Comparison of ENCODE assay signal across 16 cellular contexts in genomic region chr2:66699481-66700180, GRCh38.
DNase-seq lines count a peak whose midpoint lies in the region; TF ChIP-seq lines count a peak whose summit lies in the region.
"Had no signal": no experiment of that assay in that cellular context is flagged by ENCODE, and none has a peak within 500 bp of the region (broad histone marks: within the 10 kb centered on the region; RNA-seq: fewer than 3 reads in every experiment).

No MANE protein-coding gene starts in this region.

- H3K9me3 ChIP-seq in HAP-1 (no peaks in the 10 kb centered on the region), stomach (no peaks in the 10 kb centered on the region)
- H3K9me3 ChIP-seq: tibial nerve had no signal

- in situ Hi-C loops in HAP-1 (cut with MboI; ENCODE audit: low sequenced_read_pairs), result loop anchor here (25.0 kb wide), 1 partner anchor 262 kb away; the partner anchor contains the start of gene MEIS1

- no peaks in the 10 kb centered on the region for H3K9me3 Mint-ChIP-seq in brain
- no peaks in the 10 kb centered on the region for H3K9me3 Mint-ChIP-seq in activated CD4-positive, alpha-beta T cell treated with anti-CD3 and anti-CD28 coated beads, Interleukin-2, amount 10 ng/mL, durations not matched to agents 24 days and 14 days
- H3K9me3 Mint-ChIP-seq: activated CD4-positive, alpha-beta memory T cell treated with anti-CD3 and anti-CD28 coated beads for 36 hours; activated naive CD8-positive, alpha-beta T cell treated with anti-CD3 and anti-CD28 coated beads, Interleukin-2, amount 50 U/mL, for 24 hours had no signal

- no peak for TF ChIP-seq EP300 in stomach (IDR thresholded peaks at IDR 0.05)

- no peak overlapping the region for H2BK5ac ChIP-seq in mesendoderm (ENCODE audit: low read length)

- intact Hi-C loops in stomach (cut with DNase I; ENCODE audit: low total_unique reads), result no loop called here
- intact Hi-C loops in activated CD4-positive, alpha-beta T cell treated with anti-CD3 and anti-CD28 coated beads, Interleukin-2, amount 10 ng/mL, durations not matched to agents 24 days and 14 days (cut with micrococcal nuclease), result no loop called here

- H3K79me1 ChIP-seq in mesendoderm (ENCODE audit: low read length), result no peaks in the 10 kb centered on the region

- peak overlapping the region; percentile 39 for H4K8ac ChIP-seq in mesendoderm (ENCODE audit: low read depth, low read length)

- H4K5ac ChIP-seq in mesendoderm (ENCODE audit: low read length), result no peak overlapping the region

- H3K4me1 ChIP-seq in HAP-1 (peaks cover 42% of the 10 kb centered on the region), mesendoderm (ENCODE audit: control insufficient read depth, low read depth, low read length) (no peaks in the 10 kb centered on the region), stomach (peaks cover 0 to 29% (median 13%) of the 10 kb centered on the region in 4 donors)

- H2AK5ac ChIP-seq in mesendoderm (ENCODE audit: low read length), result no peak overlapping the region

- H3K27me3 Mint-ChIP-seq in brain, result peaks cover 5% of the 10 kb centered on the region
- no peaks in the 10 kb centered on the region for H3K27me3 Mint-ChIP-seq in activated CD4-positive, alpha-beta T cell treated with anti-CD3 and anti-CD28 coated beads, Interleukin-2, amount 10 ng/mL, durations not matched to agents 24 days and 14 days
- H3K27me3 Mint-ChIP-seq: activated CD4-positive, alpha-beta memory T cell treated with anti-CD3 and anti-CD28 coated beads for 36 hours; activated naive CD8-positive, alpha-beta T cell treated with anti-CD3 and anti-CD28 coated beads, Interleukin-2, amount 50 U/mL, for 24 hours; B cell had no signal

- no peak overlapping the region for H3K4me2 ChIP-seq in mesendoderm (ENCODE audit: low read length)

- no peak overlapping the region for H3K4ac ChIP-seq in mesendoderm (ENCODE audit: low read depth, low read length)

- H3K9ac ChIP-seq in mesendoderm (ENCODE audit: low read length), result no peak overlapping the region

- no peaks in the 10 kb centered on the region for H3K79me2 ChIP-seq in mesendoderm (ENCODE audit: control insufficient read depth, insufficient read depth, low read length)

- H3K4me3 ChIP-seq in HAP-1, result no peak overlapping the region
- H3K4me3 ChIP-seq in mesendoderm (ENCODE audit: low read length), result no peak overlapping the region
- H3K4me3 ChIP-seq in stomach, result no peak overlapping the region
- H3K4me3 ChIP-seq: tibial nerve had no signal

- peak overlapping the region; percentile 4 to 72 (median 53) for H3K4me3 Mint-ChIP-seq in brain
- no peak overlapping the region for H3K4me3 Mint-ChIP-seq in activated CD4-positive, alpha-beta T cell treated with anti-CD3 and anti-CD28 coated beads, Interleukin-2, amount 10 ng/mL, durations not matched to agents 24 days and 14 days
- H3K4me3 Mint-ChIP-seq: activated CD4-positive, alpha-beta memory T cell treated with anti-CD3 and anti-CD28 coated beads for 36 hours; activated naive CD8-positive, alpha-beta T cell treated with anti-CD3 and anti-CD28 coated beads, Interleukin-2, amount 50 U/mL, for 24 hours; B cell had no signal

- no peak overlapping the region for H3K56ac ChIP-seq in mesendoderm (ENCODE audit: low read length)

- H3K27ac Mint-ChIP-seq in brain, result peak overlapping the region in 4 of 5 experiments; percentile 46 to 88 (median 84)
- H3K27ac Mint-ChIP-seq in activated CD4-positive, alpha-beta T cell treated with anti-CD3 and anti-CD28 coated beads, Interleukin-2, amount 10 ng/mL, durations not matched to agents 24 days and 14 days, result no peak overlapping the region
- H3K27ac Mint-ChIP-seq: activated CD4-positive, alpha-beta memory T cell treated with anti-CD3 and anti-CD28 coated beads for 36 hours; activated naive CD8-positive, alpha-beta T cell treated with anti-CD3 and anti-CD28 coated beads, Interleukin-2, amount 50 U/mL, for 24 hours; B cell had no signal

- no peak overlapping the region for H3K18ac ChIP-seq in mesendoderm (ENCODE audit: low read length)

- DNase-seq in HAP-1 (ENCODE audit: low spot score in 2 of 2) (peak; percentile 47 to 89), mesendoderm (no peak), stomach (no peak), hepatic stellate cell (ENCODE audit: low spot score) (no peak), mesenteric fat pad (ENCODE audit: low spot score) (no peak)
- DNase-seq in activated CD4-positive, alpha-beta T cell treated with anti-CD3 and anti-CD28 coated beads, Interleukin-2, amount 10 ng/mL, durations not matched to agents 24 days and 14 days, result no peak
- no peak for DNase-seq in NK-92 treated with Interleukin-12 subunit alpha and Interleukin-12 subunit beta, amount 100 ng/mL, for 24 hours (lab: John Stamatoyannopoulos, UW)
- DNase-seq: activated CD4-positive, alpha-beta memory T cell treated with anti-CD3 and anti-CD28 coated beads for 36 hours; activated naive CD8-positive, alpha-beta T cell treated with anti-CD3 and anti-CD28 coated beads, Interleukin-2, amount 50 U/mL, for 24 hours; central memory CD4-positive, alpha-beta T cell; DND-41; glutamatergic neuron; H7 had no signal

- H3K36me3 ChIP-seq in HAP-1 (replicated peaks) (no peaks in the 10 kb centered on the region), mesendoderm (ENCODE audit: control insufficient read depth, insufficient read depth, low read length) (no peaks in the 10 kb centered on the region), stomach (no peaks in the 10 kb centered on the region)
- H3K36me3 ChIP-seq: tibial nerve had no signal

- no CpG with 5 or more reads among the region's 7 CpGs for WGBS in mesendoderm (ENCODE audit: extremely low coverage, insufficient coverage, low lambda C conversion rate)
- 79 to 86% (median 82%) methylated on average over 7 of the region's 7 CpGs for WGBS in stomach, 5 donors

- no peak overlapping the region for H3K23ac ChIP-seq in mesendoderm (ENCODE audit: low read length)

- H3K27me3 ChIP-seq in HAP-1 (ENCODE audit: low read depth) (peaks cover 2% of the 10 kb centered on the region; the same call in 1 of the 2 replicates), mesendoderm (ENCODE audit: insufficient read depth, low read length, poor library complexity) (no peaks in the 10 kb centered on the region), stomach (no peaks in the 10 kb centered on the region)
- H3K27me3 ChIP-seq: tibial nerve had no signal

- H3K27ac ChIP-seq in mesendoderm (ENCODE audit: low read depth, low read length) (no peak overlapping the region), stomach (peak overlapping the region in 3 of 5 donors; percentile 51 to 73 (median 65))
- H3K27ac ChIP-seq: tibial nerve had no signal

- TF ChIP-seq POLR2A in stomach (IDR thresholded peaks at IDR 0.05), result no peak

- peaks cover 85% of the 10 kb centered on the region for H3K4me1 Mint-ChIP-seq in brain
- no peaks in the 10 kb centered on the region for H3K4me1 Mint-ChIP-seq in activated CD4-positive, alpha-beta T cell treated with anti-CD3 and anti-CD28 coated beads, Interleukin-2, amount 10 ng/mL, durations not matched to agents 24 days and 14 days
- H3K4me1 Mint-ChIP-seq: activated naive CD8-positive, alpha-beta T cell treated with anti-CD3 and anti-CD28 coated beads, Interleukin-2, amount 50 U/mL, for 24 hours; B cell had no signal

- no peak overlapping the region for H2BK15ac ChIP-seq in mesendoderm (replicated peaks; ENCODE audit: low read depth)

- H3K36me3 Mint-ChIP-seq in brain, result no peaks in the 10 kb centered on the region
- H3K36me3 Mint-ChIP-seq in activated CD4-positive, alpha-beta T cell treated with anti-CD3 and anti-CD28 coated beads, Interleukin-2, amount 10 ng/mL, durations not matched to agents 24 days and 14 days (ENCODE audit: low read depth), result no peaks in the 10 kb centered on the region
- H3K36me3 Mint-ChIP-seq: activated CD4-positive, alpha-beta memory T cell treated with anti-CD3 and anti-CD28 coated beads for 36 hours had no signal

- TF ChIP-seq CTCF in brain (conservative IDR thresholded peaks at IDR 0.05), result no peak
- no peak for TF ChIP-seq CTCF in stomach (IDR thresholded peaks at IDR 0.05)

- no peak overlapping the region for H2BK120ac ChIP-seq in mesendoderm (ENCODE audit: low read depth, low read length)

Comparison
In these comparisons a context has a peak if more than half of its experiments do, and no peak if none do; other contexts are left out.
1. DNase-seq: peak in HAP-1 (2 of 2); none in mesendoderm (single experiment), stomach (single experiment), activated CD4-positive, alpha-beta T cell treated with anti-CD3 and anti-CD28 coated beads, Interleukin-2, amount 10 ng/mL, durations not matched to agents 24 days and 14 days (single experiment), hepatic stellate cell (single experiment), mesenteric fat pad (single experiment) and NK-92 treated with Interleukin-12 subunit alpha and Interleukin-12 subunit beta, amount 100 ng/mL, for 24 hours (single experiment).